Comparison of ENCODE assay signal across 11 cellular contexts in the genomic region with DNA sequence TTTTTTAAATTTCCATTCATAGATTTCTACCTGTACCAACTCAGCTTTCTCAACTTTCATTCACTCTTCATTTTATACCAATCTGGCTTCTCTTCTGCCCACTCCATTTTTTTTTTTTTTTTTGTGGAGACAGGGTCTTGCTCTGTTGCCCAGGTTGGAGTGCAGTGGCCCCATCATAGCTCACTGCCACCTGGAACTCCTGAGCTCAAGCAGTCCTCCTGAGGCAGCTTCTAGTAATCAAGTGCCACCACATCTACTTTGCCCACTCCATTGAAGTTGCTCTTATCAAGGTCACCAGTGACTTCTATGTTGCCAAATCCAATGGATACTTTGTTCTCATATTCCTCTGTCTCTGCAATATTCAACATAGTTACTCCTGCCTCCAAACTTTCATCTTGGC. TPM values are rescaled to one million over a fixed set of nuclear protein-coding genes. Genes with fewer than 3 reads are reported as not detected.
A peak's percentile ranks its signal among the peaks of the same experiment; 100 is the strongest.
DNase-seq lines count a peak whose midpoint lies in the region; ATAC-seq and TF ChIP-seq lines count a peak whose summit lies in the region.
"Had no signal": no experiment of that assay in that cellular context is flagged by ENCODE, and none has a peak within 500 bp of the region (broad histone marks: within the 10 kb centered on the region; RNA-seq: fewer than 3 reads in every experiment).

No MANE protein-coding gene starts in this region.

- TF ChIP-seq CTCF in VCaP (conservative IDR thresholded peaks at IDR 0.05) (no peak), fibroblast of the aortic adventitia (IDR thresholded peaks at IDR 0.05; ENCODE audit: insufficient read depth, low read length) (no peak)

- peak overlapping the region; percentile 98 for H3K4me3 Mint-ChIP-seq in activated naive CD4-positive, alpha-beta T cell treated with anti-CD3 and anti-CD28 coated beads, Interleukin-2, amount 10 ng/mL, durations not matched to agents 7 days and 5 days
- peak overlapping the region; percentile 97 for H3K4me3 Mint-ChIP-seq in stimulated activated effector memory CD8-positive, alpha-beta T cell treated with anti-CD3 and anti-CD28 coated beads, Interleukin-12 subunit alpha, Interleukin-12 subunit beta, amount 100 ng/mL, for 72 hours

- CTCF ChIA-PET in activated naive CD4-positive, alpha-beta T cell treated with anti-CD3 and anti-CD28 coated beads, Interleukin-2, amount 10 ng/mL, durations not matched to agents 7 days and 5 days (lab: Charles Lee): interaction anchor here (1.1 kb wide), 1 partner anchor 20 kb away, joined by 3 read pairs; no protein-coding TSS in a partner anchor

- H3K27ac ChIP-seq in VCaP: peak overlapping the region; percentile 97
- H3K27ac ChIP-seq: C4-2B had no signal

- peak overlapping the region; percentile 97 for H3K4me3 ChIP-seq in fibroblast of the aortic adventitia (ENCODE audit: low read depth, low read length)

- peaks cover 38% of the 10 kb centered on the region for H3K36me3 Mint-ChIP-seq in activated naive CD4-positive, alpha-beta T cell treated with anti-CD3 and anti-CD28 coated beads, Interleukin-2, amount 10 ng/mL, durations not matched to agents 7 days and 5 days
- H3K36me3 Mint-ChIP-seq in stimulated activated effector memory CD8-positive, alpha-beta T cell treated with anti-CD3 and anti-CD28 coated beads, Interleukin-12 subunit alpha, Interleukin-12 subunit beta, amount 100 ng/mL, for 72 hours: peaks cover 81% of the 10 kb centered on the region

- peak overlapping the region; percentile 99 for H3K27ac Mint-ChIP-seq in activated naive CD4-positive, alpha-beta T cell treated with anti-CD3 and anti-CD28 coated beads, Interleukin-2, amount 10 ng/mL, durations not matched to agents 7 days and 5 days
- peak overlapping the region; percentile 99 for H3K27ac Mint-ChIP-seq in stimulated activated effector memory CD8-positive, alpha-beta T cell treated with anti-CD3 and anti-CD28 coated beads, Interleukin-12 subunit alpha, Interleukin-12 subunit beta, amount 100 ng/mL, for 72 hours

- DNase-seq in activated naive CD4-positive, alpha-beta T cell treated with anti-CD3 and anti-CD28 coated beads, Interleukin-2, amount 10 ng/mL, durations not matched to agents 7 days and 5 days: no peak
- DNase-seq in activated naive CD4-positive, alpha-beta T cell treated with Interleukin-2 at 50 U/mL for 16 hours: no peak
- DNase-seq in fibroblast of the aortic adventitia (ENCODE audit: low read depth): no peak
- DNase-seq in stimulated activated effector memory CD8-positive, alpha-beta T cell treated with anti-CD3 and anti-CD28 coated beads, Interleukin-12 subunit alpha, Interleukin-12 subunit beta, amount 100 ng/mL, for 72 hours (ENCODE audit: low spot score in 2 of 2): no peak
- DNase-seq in D341Med (ENCODE audit: low spot score): no peak
- DNase-seq in anterior cingulate cortex (lab: John Stamatoyannopoulos, UW): no peak

- ATAC-seq in stimulated activated effector memory CD8-positive, alpha-beta T cell treated with anti-CD3 and anti-CD28 coated beads, Interleukin-12 subunit alpha, Interleukin-12 subunit beta, amount 100 ng/mL, for 72 hours: no peak
- ATAC-seq in GM19463 (IDR thresholded peaks at IDR 0.05; ENCODE audit: unreplicated experiment): no peak
- ATAC-seq: activated CD4-positive, CD25-positive, alpha-beta regulatory T cell treated with anti-CD3 and anti-CD28 coated beads, Interleukin-2, amount 50 U/mL, for 24 hours; gastroesophageal sphincter had no signal

- H3K27me3 Mint-ChIP-seq in activated naive CD4-positive, alpha-beta T cell treated with anti-CD3 and anti-CD28 coated beads, Interleukin-2, amount 10 ng/mL, durations not matched to agents 7 days and 5 days: no peaks in the 10 kb centered on the region

- H3K9me3 Mint-ChIP-seq in activated naive CD4-positive, alpha-beta T cell treated with anti-CD3 and anti-CD28 coated beads, Interleukin-2, amount 10 ng/mL, durations not matched to agents 7 days and 5 days: no peaks in the 10 kb centered on the region
- H3K9me3 Mint-ChIP-seq in stimulated activated effector memory CD8-positive, alpha-beta T cell treated with anti-CD3 and anti-CD28 coated beads, Interleukin-12 subunit alpha, Interleukin-12 subunit beta, amount 100 ng/mL, for 72 hours: no peaks in the 10 kb centered on the region

- H3K4me1 Mint-ChIP-seq in activated naive CD4-positive, alpha-beta T cell treated with anti-CD3 and anti-CD28 coated beads, Interleukin-2, amount 10 ng/mL, durations not matched to agents 7 days and 5 days: peaks cover 53% of the 10 kb centered on the region
- H3K4me1 Mint-ChIP-seq in stimulated activated effector memory CD8-positive, alpha-beta T cell treated with anti-CD3 and anti-CD28 coated beads, Interleukin-12 subunit alpha, Interleukin-12 subunit beta, amount 100 ng/mL, for 72 hours: peaks cover 62% of the 10 kb centered on the region

RNA-seq across cellular contexts. Expression of a gene that starts 1.7 kb away (rescaled TPM):
- 46.8 and 60.5 TPM in 2 replicates for total RNA-seq in fibroblast of the aortic adventitia (ENCODE audit: low replicate concordance)

RNA-seq across cellular contexts. Expression of a gene that starts 2.0 kb away (rescaled TPM):
- 32.5 and 36.9 TPM in 2 replicates for total RNA-seq in fibroblast of the aortic adventitia (ENCODE audit: low replicate concordance)

RNA-seq across cellular contexts. Expression of a gene that starts 18.8 kb away (rescaled TPM):
- 99.3 and 200 TPM in 2 replicates for total RNA-seq in fibroblast of the aortic adventitia (ENCODE audit: low replicate concordance)

RNA-seq across cellular contexts. Expression of a gene that starts 48.0 kb away (rescaled TPM):
- 0.49 and 1.5 TPM in 2 replicates for total RNA-seq in fibroblast of the aortic adventitia (ENCODE audit: low replicate concordance)

RNA-seq across cellular contexts. Expression of a gene that starts 49.7 kb away (rescaled TPM):
- 4.3 TPM in 1 of 2 replicates, not detected in the other for total RNA-seq in fibroblast of the aortic adventitia (ENCODE audit: low replicate concordance)
